27 cellular contexts compared by ENCODE assay signal in genomic region chr2:163414121-163414520, GRCh38.
"Had no signal": no experiment of that assay in that cellular context is flagged by ENCODE, and none has a peak within 500 bp of the region (broad histone marks: within the 10 kb centered on the region; RNA-seq: fewer than 3 reads in every experiment).

No MANE protein-coding gene starts in this region.

- H3K4me3 ChIP-seq: colonic mucosa, coronary artery, dorsolateral prefrontal cortex, esophagus muscularis mucosa, esophagus squamous epithelium, gastrocnemius medialis, gastroesophageal sphincter, heart left ventricle, heart right ventricle had no signal

- FAIRE-seq: colon, endometrium, frontal cortex had no signal

- DNase-seq: colonic mucosa; cortex of kidney; dermis blood vessel endothelial cell; dorsolateral prefrontal cortex; effector CD4-positive, alpha-beta T cell; effector CD8-positive, alpha-beta T cell; effector memory CD4-positive, alpha-beta T cell; effector memory CD8-positive, alpha-beta T cell; endodermal cell; erythroblast; esophagus squamous epithelium; foreskin fibroblast; foreskin keratinocyte; foreskin melanocyte; gastrocnemius medialis; glutamatergic neuron; head of caudate nucleus; heart left ventricle; heart right ventricle had no signal

- H3K36me3 ChIP-seq: colonic mucosa, esophagus muscularis mucosa, esophagus squamous epithelium, gastrocnemius medialis, gastroesophageal sphincter, heart left ventricle, heart right ventricle had no signal

- H3K4me1 ChIP-seq: colonic mucosa, esophagus muscularis mucosa, esophagus squamous epithelium, gastrocnemius medialis, gastroesophageal sphincter, heart left ventricle, heart right ventricle had no signal

- ATAC-seq: effector memory CD8-positive, alpha-beta T cell; esophagus mucosa; foreskin keratinocyte; gastrocnemius medialis; gastroesophageal sphincter; heart left ventricle; heart right ventricle had no signal

- H3K27me3 ChIP-seq: colonic mucosa, dorsolateral prefrontal cortex, esophagus muscularis mucosa, esophagus squamous epithelium, foreskin keratinocyte, gastrocnemius medialis, gastroesophageal sphincter, heart left ventricle, heart right ventricle had no signal

- H3K27ac ChIP-seq: colonic mucosa, coronary artery, dorsolateral prefrontal cortex, epithelial cell of prostate, esophagus muscularis mucosa, esophagus squamous epithelium, foreskin keratinocyte, gastrocnemius medialis, gastroesophageal sphincter, heart left ventricle, heart right ventricle had no signal

- H3K9me3 ChIP-seq: colonic mucosa, esophagus muscularis mucosa, esophagus squamous epithelium, gastrocnemius medialis, gastroesophageal sphincter, heart left ventricle had no signal
